In the genomic region with DNA sequence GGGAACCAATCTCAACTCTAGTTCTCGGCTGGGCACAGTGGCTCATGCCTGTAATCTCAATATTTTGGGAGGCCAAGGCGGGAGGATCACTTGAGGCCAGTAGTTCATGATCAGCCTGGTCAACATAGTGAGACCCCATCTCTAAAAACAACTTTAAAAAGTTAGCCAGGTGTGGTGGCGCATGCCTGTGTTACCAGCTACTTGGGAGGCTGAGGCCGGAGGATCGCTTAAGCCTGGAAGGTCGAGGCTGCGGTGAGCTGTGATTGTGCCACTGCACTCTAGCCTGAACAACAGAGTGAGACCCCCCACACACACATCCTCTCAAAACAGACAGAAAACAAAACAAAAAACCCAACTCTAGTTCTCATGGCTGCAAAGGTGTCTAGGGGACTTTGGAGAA, we compare ENCODE assay signal across 1 cellular context.
TF ChIP-seq lines count a peak whose summit lies in the region.

No MANE protein-coding gene starts in this region.

TF ChIP-seq in HepG2, 621 proteins besides CTCF, POLR2A, EP300 and RAD21:
- TF ChIP-seq ZNF230 (CRISPR knock-in tag; IDR thresholded peaks at IDR 0.05) (no peak), ZMYM3 (CRISPR knock-in tag; IDR thresholded peaks at IDR 0.05) (0 out of 2 replicates have a peak, but pooled peaks have one; percentile 23), ZNF136 (CRISPR knock-in tag; IDR thresholded peaks at IDR 0.05; ENCODE audit: low read depth) (no peak), SMARCE1 (IDR thresholded peaks at IDR 0.05; ENCODE audit: borderline replicate concordance) (no peak), ZNF121 (CRISPR knock-in tag; IDR thresholded peaks at IDR 0.05) (0 out of 2 replicates have a peak, but pooled peaks have one; percentile 12), ZNF33A (CRISPR knock-in tag; IDR thresholded peaks at IDR 0.05; ENCODE audit: borderline replicate concordance) (no peak), PAXIP1 (CRISPR knock-in tag; conservative IDR thresholded peaks at IDR 0.05) (no peak)
- TF ChIP-seq, protein P1, sequence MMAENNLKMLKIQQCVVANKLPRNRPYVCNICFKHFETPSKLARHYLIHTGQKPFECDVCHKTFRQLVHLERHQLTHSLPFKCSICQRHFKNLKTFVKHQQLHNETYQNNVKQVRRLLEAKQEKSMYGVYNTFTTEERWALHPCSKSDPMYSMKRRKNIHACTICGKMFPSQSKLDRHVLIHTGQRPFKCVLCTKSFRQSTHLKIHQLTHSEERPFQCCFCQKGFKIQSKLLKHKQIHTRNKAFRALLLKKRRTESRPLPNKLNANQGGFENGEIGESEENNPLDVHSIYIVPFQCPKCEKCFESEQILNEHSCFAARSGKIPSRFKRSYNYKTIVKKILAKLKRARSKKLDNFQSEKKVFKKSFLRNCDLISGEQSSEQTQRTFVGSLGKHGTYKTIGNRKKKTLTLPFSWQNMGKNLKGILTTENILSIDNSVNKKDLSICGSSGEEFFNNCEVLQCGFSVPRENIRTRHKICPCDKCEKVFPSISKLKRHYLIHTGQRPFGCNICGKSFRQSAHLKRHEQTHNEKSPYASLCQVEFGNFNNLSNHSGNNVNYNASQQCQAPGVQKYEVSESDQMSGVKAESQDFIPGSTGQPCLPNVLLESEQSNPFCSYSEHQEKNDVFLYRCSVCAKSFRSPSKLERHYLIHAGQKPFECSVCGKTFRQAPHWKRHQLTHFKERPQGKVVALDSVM (CRISPR knock-in tag; IDR thresholded peaks at IDR 0.05), result peak; percentile 85
